ENCODE assay signal across 27 cellular contexts in genomic region chr2:88543541-88544057, GRCh38.
DNase-seq lines count a peak whose midpoint lies in the region; ATAC-seq, FAIRE-seq and TF ChIP-seq lines count a peak whose summit lies in the region.
"Had no signal": no experiment of that assay in that cellular context is flagged by ENCODE, and none has a peak within 500 bp of the region (broad histone marks: within the 10 kb centered on the region; RNA-seq: fewer than 3 reads in every experiment).

No MANE protein-coding gene starts in this region.

- CTCF ChIA-PET in K562 (lab: Yijun Ruan, JAX; ENCODE audit: low intra/inter-chr PET ratio): no interaction called here

- H3K4me3 ChIP-seq in K562: no peak overlapping the region
- no peak overlapping the region for H3K4me3 ChIP-seq in esophagus muscularis mucosa
- H3K4me3 ChIP-seq: BLaER1, GM12878 had no signal

- no peak for DNase-seq in K562 (ENCODE audit: extremely low read depth in 1 of 4, low spot score in 3 of 4)
- DNase-seq in esophagus muscularis mucosa (ENCODE audit: extremely low spot score): peak; percentile 90
- peak; percentile 34 for DNase-seq in osteocyte (ENCODE audit: extremely low spot score, unreplicated experiment)
- no peak for DNase-seq in activated CD8-positive, alpha-beta memory T cell treated with anti-CD3 and anti-CD28 coated beads, Interleukin-2, amount 50 U/mL, for 4 hours
- no peak for DNase-seq in GM19239 (ENCODE audit: insufficient read length, low spot score)
- DNase-seq: 8988T; ACHN; BE2C; C1 segment of cervical spinal cord; CD4-positive, alpha-beta memory T cell; CD4-positive, CD25-positive, alpha-beta regulatory T cell; CD8-positive, alpha-beta memory T cell; COR-L47; DMS 273 treated with DMSO at 0.1 percent for 48 hours; DMS153; DMS53; DMS79; DND-41; EL; GDM1 had no signal

- H3K27ac ChIP-seq in K562 (ENCODE audit: extremely low read depth, low read depth, low read length): no peak overlapping the region
- no peak overlapping the region for H3K27ac ChIP-seq in esophagus muscularis mucosa (replicated peaks in 1 of 4)
- H3K27ac ChIP-seq: BLaER1 had no signal

- TF ChIP-seq CTCF in K562 (IDR thresholded peaks at IDR 0.05 in 2 of 3, conservative IDR thresholded peaks at IDR 0.05 in 1 of 3; ENCODE audit: insufficient read depth in 2 of 3, low read depth in 1 of 3, low read length in 3 of 3) (no peak), esophagus muscularis mucosa (IDR thresholded peaks at IDR 0.05) (no peak), osteocyte (IDR thresholded peaks at IDR 0.05) (no peak)

- no peak for TF ChIP-seq RAD21 in K562 (CRISPR knock-in tag; conservative IDR thresholded peaks at IDR 0.05 in 1 of 2, IDR thresholded peaks at IDR 0.05 in 1 of 2)

- WGBS in K562 (ENCODE audit: insufficient coverage, low coverage, missing lambda C conversion rate): 13% methylated on average over 6 of the region's 6 CpGs
- 74% methylated on average over 6 of the region's 6 CpGs for WGBS in esophagus muscularis mucosa

- H3K9me1 ChIP-seq in K562 (ENCODE audit: control insufficient read depth, insufficient read depth, low read length): no peaks in the 10 kb centered on the region

- POLR2A ChIA-PET in K562 (lab: Yijun Ruan, JAX): no interaction called here

- H3K9me3 Mint-ChIP-seq in osteocyte (ENCODE audit: unreplicated experiment): no peaks in the 10 kb centered on the region

- no peak overlapping the region for H3K27ac Mint-ChIP-seq in osteocyte (ENCODE audit: unreplicated experiment)
- H3K27ac Mint-ChIP-seq: CD14-positive monocyte; CD8-positive, alpha-beta memory T cell had no signal

- H3K27me3 ChIP-seq in K562 (ENCODE audit: control insufficient read depth in 2 of 2, insufficient read depth in 2 of 2, low read length in 2 of 2) (0 out of 5 replicates have a peak, but pooled peaks cover 0 to 2% of the 10 kb centered on the region in 2 experiments), esophagus muscularis mucosa (peaks cover 0 to 22% (median 0%) of the 10 kb centered on the region in 4 donors)
- H3K27me3 ChIP-seq: BE2C, BLaER1 had no signal

- intact Hi-C loops in K562 (cut with micrococcal nuclease) (no loop called here), esophagus muscularis mucosa (cut with DNase I) (no loop called here)

- H3K79me2 ChIP-seq in K562 (ENCODE audit: control insufficient read depth, insufficient read depth, low read length): no peaks in the 10 kb centered on the region

- H3K4me3 Mint-ChIP-seq in osteocyte (ENCODE audit: unreplicated experiment): no peak overlapping the region
- H3K4me3 Mint-ChIP-seq: CD14-positive monocyte; CD4-positive, CD25-positive, alpha-beta regulatory T cell; CD8-positive, alpha-beta memory T cell had no signal

- in situ Hi-C loops in K562 (cut with MboI): no loop called here

- H2AFZ ChIP-seq in K562 (ENCODE audit: low read depth, low read length): no peak overlapping the region

- ATAC-seq in K562 (no peak), HG02938 (IDR thresholded peaks at IDR 0.05; ENCODE audit: unreplicated experiment) (no peak)
- ATAC-seq: GM12878 had no signal

- no peaks in the 10 kb centered on the region for H3K36me3 Mint-ChIP-seq in osteocyte (ENCODE audit: unreplicated experiment)
- H3K36me3 Mint-ChIP-seq: CD14-positive monocyte; CD4-positive, alpha-beta memory T cell; CD4-positive, CD25-positive, alpha-beta regulatory T cell had no signal

- no peaks in the 10 kb centered on the region for H4K20me1 ChIP-seq in K562 (replicated peaks; ENCODE audit: control insufficient read depth, insufficient read depth, low read length)
- H4K20me1 ChIP-seq: BLaER1 had no signal

- H3K9ac ChIP-seq in K562 (ENCODE audit: insufficient read depth in 1 of 2, low read depth in 2 of 2, low read length in 2 of 2): no peak overlapping the region
- H3K9ac ChIP-seq: BLaER1 had no signal

- H3K9me3 ChIP-seq in K562 (replicated peaks; ENCODE audit: control insufficient read depth, insufficient read depth, low read depth, low read length): no peaks in the 10 kb centered on the region; the same call in 1 of the 2 replicates
- H3K9me3 ChIP-seq in esophagus muscularis mucosa: no peaks in the 10 kb centered on the region
- H3K9me3 ChIP-seq: BE2C had no signal

- TF ChIP-seq EP300 in K562 (IDR thresholded peaks at IDR 0.05; ENCODE audit: low read length) (no peak), esophagus muscularis mucosa (IDR thresholded peaks at IDR 0.05) (no peak)

- H3K36me3 ChIP-seq in K562 (ENCODE audit: control insufficient read depth, insufficient read depth, low read length): no peaks in the 10 kb centered on the region
- no peaks in the 10 kb centered on the region for H3K36me3 ChIP-seq in esophagus muscularis mucosa
- H3K36me3 ChIP-seq: BE2C, BLaER1 had no signal

- no peak overlapping the region for H3K4me2 ChIP-seq in K562 (ENCODE audit: insufficient read depth, low read length)
- H3K4me2 ChIP-seq: BLaER1 had no signal

- no TSS peak for BruUV-seq in K562 (replicated peaks; lab: Mats Ljungman, UMichigan)

- TF ChIP-seq POLR2A in K562 (conservative IDR thresholded peaks at IDR 0.05): no peak
- TF ChIP-seq POLR2A in esophagus muscularis mucosa (IDR thresholded peaks at IDR 0.05; ENCODE audit: low read depth): no peak

- no peaks in the 10 kb centered on the region for H3K4me1 Mint-ChIP-seq in osteocyte (ENCODE audit: unreplicated experiment)
- H3K4me1 Mint-ChIP-seq: CD14-positive monocyte; CD4-positive, alpha-beta memory T cell; CD4-positive, CD25-positive, alpha-beta regulatory T cell; CD8-positive, alpha-beta memory T cell had no signal

- peaks cover 7% of the 10 kb centered on the region for H3K27me3 Mint-ChIP-seq in osteocyte (ENCODE audit: unreplicated experiment)

- no peak for FAIRE-seq in K562 (lab: Jason Lieb, UNC)
- FAIRE-seq in GM19239 (lab: Jason Lieb, UNC): no peak
- FAIRE-seq: A204.1, GM12878, GM12892, GM18507 had no signal

- H3K4me1 ChIP-seq in K562 (replicated peaks in 1 of 2; ENCODE audit: control insufficient read depth in 2 of 2, insufficient read depth in 2 of 2, low read length in 2 of 2): peaks cover 0 to 2% of the 10 kb centered on the region in 2 experiments; a peak in 1 of 5 replicates
- no peaks in the 10 kb centered on the region for H3K4me1 ChIP-seq in esophagus muscularis mucosa
- H3K4me1 ChIP-seq: BE2C had no signal

TF ChIP-seq in K562, 482 proteins besides CTCF, POLR2A, EP300 and RAD21:
- TF ChIP-seq PRMT5 (CRISPR knock-in tag; IDR thresholded peaks at IDR 0.05) (no peak), ZNF609 (CRISPR knock-in tag; IDR thresholded peaks at IDR 0.05; ENCODE audit: borderline replicate concordance) (no peak), TRIM28 (IDR thresholded peaks at IDR 0.05) (no peak), USF2 (CRISPR knock-in tag; IDR thresholded peaks at IDR 0.05) (0 out of 2 replicates have a peak, but pooled peaks have one; percentile 10), NR2C1 (IDR thresholded peaks at IDR 0.05) (peak; percentile 86), NR2C1 (tag; IDR thresholded peaks at IDR 0.05) (peak; percentile 79), NR2C2 (CRISPR knock-in tag; IDR thresholded peaks at IDR 0.05) (peak; percentile 73; the same call in 1 of the 2 replicates), NR2C2 (tag; IDR thresholded peaks at IDR 0.05) (peak; percentile 65), TAF9B (IDR thresholded peaks at IDR 0.05; ENCODE audit: partially characterized antibody) (no peak), KAT8 (IDR thresholded peaks at IDR 0.05; ENCODE audit: low read depth) (no peak)

Comparison
In these comparisons a context has a peak if more than half of its experiments do, and no peak if none do; other contexts are left out.
1. DNase-seq: peak in esophagus muscularis mucosa (single experiment) and osteocyte (single experiment); none in K562 (0 of 4), activated CD8-positive, alpha-beta memory T cell treated with anti-CD3 and anti-CD28 coated beads, Interleukin-2, amount 50 U/mL, for 4 hours (single experiment) and GM19239 (single experiment).